Comparison of ENCODE assay signal across 15 cellular contexts in the genomic region with DNA sequence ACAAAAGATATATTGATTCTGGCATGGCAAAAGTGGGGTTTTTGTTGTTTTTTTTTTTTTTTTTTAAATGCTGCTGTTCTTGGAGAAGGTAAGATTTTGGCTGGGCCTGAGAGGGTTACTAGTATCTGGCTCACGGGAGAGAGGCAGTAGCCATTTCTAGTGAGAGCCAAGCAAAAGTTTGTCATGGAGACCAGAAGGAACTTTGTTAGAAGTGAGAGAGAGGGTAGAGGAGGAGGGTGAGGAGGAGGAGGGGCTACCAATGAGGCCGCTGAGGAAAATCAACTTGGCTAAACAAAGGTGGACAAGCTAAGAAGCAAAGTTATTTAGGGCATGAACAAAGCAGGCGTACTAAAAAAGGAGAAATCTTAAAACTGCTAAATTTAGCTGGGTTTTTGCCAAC. TPM values are rescaled to one million over a fixed set of nuclear protein-coding genes. Genes with fewer than 3 reads are reported as not detected.
DNase-seq lines count a peak whose midpoint lies in the region; ATAC-seq and TF ChIP-seq lines count a peak whose summit lies in the region.
"Had no signal": no experiment of that assay in that cellular context is flagged by ENCODE, and none has a peak within 500 bp of the region (broad histone marks: within the 10 kb centered on the region; RNA-seq: fewer than 3 reads in every experiment).

No MANE protein-coding gene starts in this region.

- H3K4me3 ChIP-seq in LNCaP clone FGC (ENCODE audit: low read depth, low read length) (no peak overlapping the region), endodermal cell (ENCODE audit: low read length) (no peak overlapping the region), H7 (ENCODE audit: insufficient read depth, low read depth, low read length) (no peak overlapping the region)
- H3K4me3 ChIP-seq: BLaER1 treated with 17β-estradiol and CSF1 and Interleukin-3, amounts not matched to agents 10 nM and 100 nM had no signal

- H3K36me3 Mint-ChIP-seq in endodermal cell (ENCODE audit: low read depth), result no peaks in the 10 kb centered on the region
- H3K36me3 Mint-ChIP-seq in nephron (ENCODE audit: low read depth), result no peaks in the 10 kb centered on the region
- H3K36me3 Mint-ChIP-seq: CD8-positive, alpha-beta memory T cell had no signal

- H3K27ac ChIP-seq in endodermal cell (ENCODE audit: low read depth, low read length), result no peak overlapping the region
- H3K27ac ChIP-seq: BLaER1 treated with 17β-estradiol and CSF1 and Interleukin-3, amounts not matched to agents 10 nM and 100 nM had no signal

- H3K27ac Mint-ChIP-seq in endodermal cell (peak overlapping the region; percentile 13), nephron (peak overlapping the region in 2 of 3 experiments; percentile 2 to 13)
- H3K27ac Mint-ChIP-seq: CD8-positive, alpha-beta memory T cell had no signal

- H3K36me3 ChIP-seq in endodermal cell (ENCODE audit: control insufficient read depth, insufficient read depth, low read length) (no peaks in the 10 kb centered on the region), H7 (replicated peaks; ENCODE audit: control insufficient read depth, insufficient read depth, low read length) (no peaks in the 10 kb centered on the region)
- H3K36me3 ChIP-seq: BLaER1 treated with 17β-estradiol and CSF1 and Interleukin-3, amounts not matched to agents 10 nM and 100 nM had no signal

- no peaks in the 10 kb centered on the region for H3K27me3 Mint-ChIP-seq in endodermal cell (ENCODE audit: insufficient read depth)
- H3K27me3 Mint-ChIP-seq in nephron (ENCODE audit: low read depth), result no peaks in the 10 kb centered on the region
- H3K27me3 Mint-ChIP-seq: CD8-positive, alpha-beta memory T cell had no signal

- H3K9ac ChIP-seq in endodermal cell (ENCODE audit: extremely low read depth, low read length, poor library complexity, severe bottlenecking), result no peak overlapping the region
- H3K9ac ChIP-seq: BLaER1 treated with 17β-estradiol and CSF1 and Interleukin-3, amounts not matched to agents 10 nM and 100 nM had no signal

- peaks cover 4% of the 10 kb centered on the region for H3K4me1 Mint-ChIP-seq in endodermal cell
- H3K4me1 Mint-ChIP-seq in nephron, result peaks cover 10% of the 10 kb centered on the region
- H3K4me1 Mint-ChIP-seq: CD8-positive, alpha-beta memory T cell had no signal

- peaks cover 6% of the 10 kb centered on the region for H3K9me3 ChIP-seq in endodermal cell (ENCODE audit: control insufficient read depth, low read length)
- H3K9me3 ChIP-seq: BLaER1 treated with 17β-estradiol and CSF1 and Interleukin-3, amounts not matched to agents 10 nM and 100 nM had no signal

- H3K9me3 Mint-ChIP-seq in endodermal cell (no peaks in the 10 kb centered on the region), nephron (no peaks in the 10 kb centered on the region)
- H3K9me3 Mint-ChIP-seq: CD8-positive, alpha-beta memory T cell had no signal

- no peak for ATAC-seq in HG03025 (IDR thresholded peaks at IDR 0.05; ENCODE audit: low FRiP score, unreplicated experiment)
- ATAC-seq: Right ventricle myocardium inferior had no signal

- no peak overlapping the region for H3K4me3 Mint-ChIP-seq in endodermal cell
- no peak overlapping the region for H3K4me3 Mint-ChIP-seq in nephron
- H3K4me3 Mint-ChIP-seq: CD8-positive, alpha-beta memory T cell had no signal

- H3K27me3 ChIP-seq in endodermal cell (ENCODE audit: control insufficient read depth, insufficient read depth, low read length, poor library complexity, severe bottlenecking), result no peaks in the 10 kb centered on the region
- no peaks in the 10 kb centered on the region for H3K27me3 ChIP-seq in H7 (ENCODE audit: control insufficient read depth, insufficient read depth, low read length)
- H3K27me3 ChIP-seq: BLaER1 treated with 17β-estradiol and CSF1 and Interleukin-3, amounts not matched to agents 10 nM and 100 nM had no signal

- H3K4me1 ChIP-seq in endodermal cell (ENCODE audit: control insufficient read depth, insufficient read depth, low read length), result no peaks in the 10 kb centered on the region
- H3K4me1 ChIP-seq: BLaER1 treated with 17β-estradiol and CSF1 and Interleukin-3, amounts not matched to agents 10 nM and 100 nM had no signal

- WGBS in endodermal cell (ENCODE audit: insufficient coverage in 1 of 2, insufficient read length in 1 of 2), 2 experiments, result 62 to 67% methylated on average over 2 to 3 of the region's 3 CpGs

- DNase-seq in LNCaP clone FGC (ENCODE audit: low read depth) (peak; percentile 31), endodermal cell (no peak), putamen (ENCODE audit: low spot score) (peak; percentile 44), H7 (no peak), activated T-cell treated with anti-CD3 and anti-CD28 coated beads for 4 hours (no peak)
- DNase-seq: CD8-positive, alpha-beta memory T cell; NCI-H1105 treated with DMSO at 0.1 percent for 48 hours; NCI-H1694 had no signal

- TF ChIP-seq CTCF in LNCaP clone FGC (IDR thresholded peaks at IDR 0.05; ENCODE audit: control insufficient read depth, extremely low read depth, insufficient read depth) (no peak), endodermal cell (conservative IDR thresholded peaks at IDR 0.05) (no peak), nephron (IDR thresholded peaks at IDR 0.05; ENCODE audit: unreplicated experiment in 3 of 3) (no peak)

RNA-seq across cellular contexts. Expression of a gene that starts 48.9 kb away (rescaled TPM):
- total RNA-seq in endodermal cell, result not detected
- polyA plus RNA-seq in endodermal cell (2013, experiment 1 of 2), result not detected
- polyA plus RNA-seq in endodermal cell (2013, experiment 2 of 2), result not detected
- not detected in 2 replicates for total RNA-seq in H7 (2014; rRNA removed; shearing (Covaris generic))
- total RNA-seq: A673; CD8-positive, alpha-beta memory T cell; NCI-H460; SK-MEL-5 had no signal
- polyA plus RNA-seq: CD8-positive, alpha-beta memory T cell had no signal

Comparison
In these comparisons a context has a peak if more than half of its experiments do, and no peak if none do; other contexts are left out.
1. DNase-seq: peak in LNCaP clone FGC (single experiment) and putamen (single experiment); none in endodermal cell (single experiment), H7 (single experiment) and activated T-cell treated with anti-CD3 and anti-CD28 coated beads for 4 hours (single experiment).